In genomic region chr1:4057603-4058002, GRCh38 we compare ENCODE assay signal across 22 cellular contexts.
"Had no signal": no experiment of that assay in that cellular context is flagged by ENCODE, and none has a peak within 500 bp of the region (broad histone marks: within the 10 kb centered on the region; RNA-seq: fewer than 3 reads in every experiment).

No MANE protein-coding gene starts in this region.

- H3K27me3 Mint-ChIP-seq: dendritic cell treated with granulocyte-macrophage colony-stimulating factor and Interleukin-4, amounts not matched to agents 40 ng/mL and 50 ng/mL, for 4 days had no signal

- H3K27me3 ChIP-seq: colonic mucosa had no signal

- H3K4me1 Mint-ChIP-seq: endodermal cell had no signal

- H3K9me3 Mint-ChIP-seq: dendritic cell treated with granulocyte-macrophage colony-stimulating factor and Interleukin-4, amounts not matched to agents 40 ng/mL and 50 ng/mL, for 4 days; effector memory CD8-positive, alpha-beta T cell; endodermal cell had no signal

- H3K4me3 Mint-ChIP-seq: dendritic cell treated with granulocyte-macrophage colony-stimulating factor and Interleukin-4, amounts not matched to agents 40 ng/mL and 50 ng/mL, for 4 days; effector memory CD8-positive, alpha-beta T cell; endodermal cell had no signal

- H3K9me3 ChIP-seq: colonic mucosa, esophagus squamous epithelium, gastrocnemius medialis, heart right ventricle, left lung, lower lobe of right lung had no signal

- H3K27ac Mint-ChIP-seq: dendritic cell treated with granulocyte-macrophage colony-stimulating factor and Interleukin-4, amounts not matched to agents 40 ng/mL and 50 ng/mL, for 4 days; effector memory CD8-positive, alpha-beta T cell; endodermal cell had no signal

- H3K4me1 ChIP-seq: colonic mucosa, esophagus squamous epithelium, gastrocnemius medialis, heart right ventricle, left lung, lower lobe of right lung had no signal

- H3K27ac ChIP-seq: colonic mucosa, epithelial cell of prostate, esophagus squamous epithelium, gastrocnemius medialis, heart right ventricle, left lung, lower lobe of right lung had no signal

- ATAC-seq: effector memory CD8-positive, alpha-beta T cell; esophagus mucosa; gastrocnemius medialis; heart right ventricle; left cardiac atrium; left lung; left ventricle myocardium superior; lower lobe of right lung had no signal

- DNase-seq: colonic mucosa; cortex of kidney; effector CD8-positive, alpha-beta T cell; effector memory CD8-positive, alpha-beta T cell; endodermal cell; erythroblast; esophagus squamous epithelium; foreskin fibroblast; foreskin melanocyte; gastrocnemius medialis; glutamatergic neuron; heart right ventricle; hippocampal formation; left cardiac atrium; left ventricle myocardium superior; lower lobe of right lung; mesenchymal stem cell; midbrain had no signal

- H3K36me3 ChIP-seq: colonic mucosa, esophagus squamous epithelium, gastrocnemius medialis, heart right ventricle, left lung, lower lobe of right lung had no signal

- H3K4me3 ChIP-seq: colonic mucosa, esophagus squamous epithelium, gastrocnemius medialis, heart right ventricle, left lung, lower lobe of right lung had no signal
